Comparison of ENCODE assay signal across 9 cellular contexts in the genomic region with DNA sequence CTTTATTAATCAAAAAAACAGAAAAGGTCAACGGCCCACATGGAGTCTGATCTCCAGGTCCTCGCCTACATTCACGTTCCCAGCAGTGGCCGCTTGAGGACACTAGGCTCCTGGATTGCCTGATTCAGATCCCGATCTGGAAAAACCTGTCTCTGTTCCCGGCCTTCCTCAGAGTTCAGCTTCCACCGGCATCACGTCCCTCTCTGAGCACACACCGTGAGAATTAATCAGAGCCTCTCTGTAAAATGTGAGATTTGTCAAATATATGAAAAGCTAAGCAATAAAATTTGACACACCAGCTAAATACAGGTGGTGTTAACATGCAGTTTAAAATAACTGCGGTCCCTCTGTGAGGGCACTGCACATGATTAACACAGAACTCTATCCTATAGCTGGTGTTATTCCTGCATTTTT.
DNase-seq lines count a peak whose midpoint lies in the region; ATAC-seq and TF ChIP-seq lines count a peak whose summit lies in the region.
"Had no signal": no experiment of that assay in that cellular context is flagged by ENCODE, and none has a peak within 500 bp of the region (broad histone marks: within the 10 kb centered on the region; RNA-seq: fewer than 3 reads in every experiment).

No MANE protein-coding gene starts in this region.

- H3K36me3 ChIP-seq in RWPE2 (ENCODE audit: low read depth) (no peaks in the 10 kb centered on the region), trophoblast cell (ENCODE audit: control insufficient read depth in 1 of 2, insufficient read depth in 2 of 2, low read length in 2 of 2) (no peaks in the 10 kb centered on the region)

- H2AK5ac ChIP-seq in trophoblast cell (ENCODE audit: low read length), result no peak overlapping the region

- no peak overlapping the region for H2AFZ ChIP-seq in trophoblast cell (ENCODE audit: insufficient read depth, low read length, poor library complexity)

- H3K27me3 ChIP-seq in RWPE2 (ENCODE audit: insufficient read depth, poor library complexity, severe bottlenecking), result no peaks in the 10 kb centered on the region
- no peaks in the 10 kb centered on the region for H3K27me3 ChIP-seq in trophoblast cell (ENCODE audit: insufficient read depth, low read length)

- H3K4me1 Mint-ChIP-seq in T-helper 2 cell treated with Interferon-gamma antibody and Interleukin-4, amounts not matched to agents 5 μg/mL and 100 μg/mL, for 36 hours (ENCODE audit: low read depth), result no peaks in the 10 kb centered on the region
- H3K4me1 Mint-ChIP-seq: activated CD4-positive, alpha-beta T cell treated with anti-CD3 and anti-CD28 coated beads, Interleukin-2, amount 10 ng/mL, durations not matched to agents 24 days and 14 days had no signal

- H3K79me1 ChIP-seq in trophoblast cell (ENCODE audit: low read length), result peaks cover 6% of the 10 kb centered on the region

- peak; percentile 86 for ATAC-seq in RWPE2 (ENCODE audit: low read depth)

- no CpG with 5 or more reads among the region's 10 CpGs for WGBS in trophoblast cell (ENCODE audit: extremely low coverage, insufficient coverage, insufficient read length)

- no peak overlapping the region for H3K23ac ChIP-seq in trophoblast cell (ENCODE audit: low read length)

- no peaks in the 10 kb centered on the region for H3K9me3 Mint-ChIP-seq in T-helper 2 cell treated with Interferon-gamma antibody and Interleukin-4, amounts not matched to agents 5 μg/mL and 100 μg/mL, for 36 hours
- H3K9me3 Mint-ChIP-seq: activated CD4-positive, alpha-beta T cell treated with anti-CD3 and anti-CD28 coated beads, Interleukin-2, amount 10 ng/mL, durations not matched to agents 24 days and 14 days had no signal

- TF ChIP-seq CTCF in RWPE2 (IDR thresholded peaks at IDR 0.05; ENCODE audit: poor library complexity, severe bottlenecking) (peak; percentile 97), foreskin fibroblast (IDR thresholded peaks at IDR 0.05; ENCODE audit: low read depth, low read length) (peak; percentile 74)

- H3K79me2 ChIP-seq in trophoblast cell (ENCODE audit: control insufficient read depth, insufficient read depth, low read length, poor library complexity), result no peaks in the 10 kb centered on the region

- H3K27ac ChIP-seq in RWPE2 (ENCODE audit: poor library complexity, severe bottlenecking) (peak overlapping the region; percentile 91), trophoblast cell (ENCODE audit: low read depth, low read length) (no peak overlapping the region)

- H2BK120ac ChIP-seq in trophoblast cell (ENCODE audit: insufficient read depth, low read length, poor library complexity), result no peak overlapping the region

- no peak overlapping the region for H4K12ac ChIP-seq in trophoblast cell (ENCODE audit: low read depth, low read length)

- H2BK5ac ChIP-seq in trophoblast cell (ENCODE audit: low read depth, low read length, poor library complexity), result no peak overlapping the region

- H4K91ac ChIP-seq in trophoblast cell (ENCODE audit: low read depth, low read length), result no peak overlapping the region

- no peak overlapping the region for H3K4me3 Mint-ChIP-seq in T-helper 2 cell treated with Interferon-gamma antibody and Interleukin-4, amounts not matched to agents 5 μg/mL and 100 μg/mL, for 36 hours
- H3K4me3 Mint-ChIP-seq: activated CD4-positive, alpha-beta T cell treated with anti-CD3 and anti-CD28 coated beads, Interleukin-2, amount 10 ng/mL, durations not matched to agents 24 days and 14 days had no signal

- H3K18ac ChIP-seq in trophoblast cell (ENCODE audit: low read length), result no peak overlapping the region

- H3K9me3 ChIP-seq in RWPE2 (ENCODE audit: severe bottlenecking) (no peaks in the 10 kb centered on the region), trophoblast cell (ENCODE audit: insufficient read depth, low read depth, low read length) (peaks cover 2% of the 10 kb centered on the region)

- H3K4me2 ChIP-seq in trophoblast cell (ENCODE audit: low read length), result peak overlapping the region; percentile 28

- H3K27me3 Mint-ChIP-seq in T-helper 2 cell treated with Interferon-gamma antibody and Interleukin-4, amounts not matched to agents 5 μg/mL and 100 μg/mL, for 36 hours (ENCODE audit: low read depth), result no peaks in the 10 kb centered on the region

- no peak overlapping the region for H3K14ac ChIP-seq in trophoblast cell (ENCODE audit: low read length)

- H3K4me1 ChIP-seq in RWPE2 (ENCODE audit: insufficient read depth, poor library complexity, severe bottlenecking), result peaks cover 33% of the 10 kb centered on the region
- peaks cover 0 to 12% of the 10 kb centered on the region in 2 experiments for H3K4me1 ChIP-seq in trophoblast cell (ENCODE audit: control insufficient read depth in 1 of 2, insufficient read depth in 2 of 2, low read length in 2 of 2)

- H3K4ac ChIP-seq in trophoblast cell (ENCODE audit: low read depth, low read length), result no peak overlapping the region

- no peak overlapping the region for H3K27ac Mint-ChIP-seq in T-helper 2 cell treated with Interferon-gamma antibody and Interleukin-4, amounts not matched to agents 5 μg/mL and 100 μg/mL, for 36 hours
- H3K27ac Mint-ChIP-seq: activated CD4-positive, alpha-beta T cell treated with anti-CD3 and anti-CD28 coated beads, Interleukin-2, amount 10 ng/mL, durations not matched to agents 24 days and 14 days had no signal

- no peak overlapping the region for H4K8ac ChIP-seq in trophoblast cell (ENCODE audit: low read depth, low read length)

- H3K36me3 Mint-ChIP-seq in T-helper 2 cell treated with Interferon-gamma antibody and Interleukin-4, amounts not matched to agents 5 μg/mL and 100 μg/mL, for 36 hours (ENCODE audit: low read depth), result no peaks in the 10 kb centered on the region

- DNase-seq in DMS153 treated with DMSO at 0.1 percent for 48 hours (lab: John Stamatoyannopoulos, UW; ENCODE audit: unreplicated experiment), result peak; percentile 60
- peak; percentile 80 for DNase-seq in RWPE2 (ENCODE audit: low spot score)
- DNase-seq in foreskin fibroblast, result peak; percentile 70 to 88
- peak; percentile 82 to 92 for DNase-seq in trophoblast cell
- DNase-seq in activated CD4-positive, alpha-beta T cell treated with anti-CD3 and anti-CD28 coated beads, Interleukin-2, amount 50 U/mL, for 48 hours, result no peak
- DNase-seq in activated naive CD4-positive, alpha-beta T cell (lab: John Stamatoyannopoulos, UW), result no peak
- DNase-seq in central memory CD4-positive, alpha-beta T cell, result no peak
- DNase-seq in T-helper 2 cell treated with Interferon-gamma antibody and Interleukin-4, amounts not matched to agents 5 μg/mL and 100 μg/mL, for 36 hours (ENCODE audit: low spot score), result no peak
- DNase-seq: activated CD4-positive, alpha-beta T cell treated with anti-CD3 and anti-CD28 coated beads, Interleukin-2, amount 10 ng/mL, durations not matched to agents 24 days and 14 days had no signal

- H3K4me3 ChIP-seq in RWPE2 (ENCODE audit: severe bottlenecking) (no peak overlapping the region), foreskin fibroblast (ENCODE audit: low read depth in 1 of 2, low read length in 2 of 2) (peak overlapping the region; percentile 13 to 20), trophoblast cell (ENCODE audit: low read depth, low read length) (no peak overlapping the region)

- H2BK12ac ChIP-seq in trophoblast cell (ENCODE audit: low read length), result no peak overlapping the region

- H3K9ac ChIP-seq in trophoblast cell (ENCODE audit: low read length), result no peak overlapping the region

Comparison
In these comparisons a context has a peak if more than half of its experiments do, and no peak if none do; other contexts are left out.
1. DNase-seq: peak in DMS153 treated with DMSO at 0.1 percent for 48 hours (single experiment), RWPE2 (single experiment), foreskin fibroblast (2 of 2) and trophoblast cell (2 of 2); none in activated CD4-positive, alpha-beta T cell treated with anti-CD3 and anti-CD28 coated beads, Interleukin-2, amount 50 U/mL, for 48 hours (0 of 2), activated naive CD4-positive, alpha-beta T cell (0 of 4), central memory CD4-positive, alpha-beta T cell (single experiment) and T-helper 2 cell treated with Interferon-gamma antibody and Interleukin-4, amounts not matched to agents 5 μg/mL and 100 μg/mL, for 36 hours (single experiment).
2. H3K4me3 ChIP-seq: peak in foreskin fibroblast (2 of 2); none in RWPE2 (single experiment) and trophoblast cell (single experiment).